In the genomic region with DNA sequence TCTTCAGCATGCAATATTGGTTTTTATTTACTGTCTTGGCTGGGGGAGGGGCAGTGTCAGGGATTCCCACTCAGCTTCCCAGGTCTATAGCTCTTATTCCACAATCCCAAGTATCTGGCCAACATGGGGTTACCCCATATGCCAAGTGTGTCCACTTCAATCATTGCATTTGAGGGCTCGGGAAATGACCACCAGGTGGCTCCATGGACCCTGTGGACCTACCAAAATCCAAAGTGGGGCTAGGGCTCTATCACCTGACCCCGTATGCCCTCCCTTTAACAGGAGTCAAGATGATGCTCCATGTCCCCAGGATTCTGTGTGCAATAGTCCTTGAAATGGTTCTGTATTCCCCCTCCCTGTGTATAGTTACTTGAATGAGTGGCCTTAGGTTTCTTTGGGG, we compare ENCODE assay signal across 1 cellular context.
TF ChIP-seq lines count a peak whose summit lies in the region.

No MANE protein-coding gene starts in this region.

TF ChIP-seq in K562, 482 proteins besides CTCF, POLR2A, EP300 and RAD21:
- TF ChIP-seq KDM4B (IDR thresholded peaks at IDR 0.05; ENCODE audit: borderline replicate concordance in 2 of 2, low read depth in 1 of 2) = no peak
- TF ChIP-seq ZNF551 (CRISPR knock-in tag; IDR thresholded peaks at IDR 0.05) = no peak
- TF ChIP-seq ZNF57 (CRISPR knock-in tag; IDR thresholded peaks at IDR 0.05) = no peak
- TF ChIP-seq, protein P1, sequence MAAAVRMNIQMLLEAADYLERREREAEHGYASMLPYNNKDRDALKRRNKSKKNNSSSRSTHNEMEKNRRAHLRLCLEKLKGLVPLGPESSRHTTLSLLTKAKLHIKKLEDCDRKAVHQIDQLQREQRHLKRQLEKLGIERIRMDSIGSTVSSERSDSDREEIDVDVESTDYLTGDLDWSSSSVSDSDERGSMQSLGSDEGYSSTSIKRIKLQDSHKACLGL (CRISPR knock-in tag; IDR thresholded peaks at IDR 0.05; ENCODE audit: borderline replicate concordance, poor library complexity, severe bottlenecking) = no peak
- TF ChIP-seq RUNX1 (IDR thresholded peaks at IDR 0.05; ENCODE audit: low read depth) = no peak
